ENCODE assay signal across 13 cellular contexts in genomic region chr1:158730453-158730852, GRCh38. TPM values are rescaled to one million over a fixed set of nuclear protein-coding genes. Genes with fewer than 3 reads are reported as not detected.
A peak's percentile ranks its signal among the peaks of the same experiment; 100 is the strongest.
DNase-seq lines count a peak whose midpoint lies in the region; ATAC-seq and TF ChIP-seq lines count a peak whose summit lies in the region.
"Had no signal": no experiment of that assay in that cellular context is flagged by ENCODE, and none has a peak within 500 bp of the region (broad histone marks: within the 10 kb centered on the region; RNA-seq: fewer than 3 reads in every experiment).

No MANE protein-coding gene starts in this region.

- no peak for TF ChIP-seq POLR2A in right lobe of liver (IDR thresholded peaks at IDR 0.05)

- H3K27ac ChIP-seq in KOPT-K1 (ENCODE audit: low read depth, low read length, poor library complexity, severe bottlenecking) (peak overlapping the region; percentile 14), right lobe of liver (no peak overlapping the region)
- H3K27ac ChIP-seq: BLaER1, HL-60 had no signal

- no peak for TF ChIP-seq CTCF in right lobe of liver (IDR thresholded peaks at IDR 0.05)

- WGBS in right lobe of liver (ENCODE audit: insufficient coverage, low coverage, low lambda C conversion rate, missing lambda C conversion rate): 34% methylated on average over 4 of the region's 4 CpGs

- ATAC-seq in right lobe of liver (peak; percentile 64 to 90 (median 70)), HG03460 (IDR thresholded peaks at IDR 0.05; ENCODE audit: unreplicated experiment) (no peak)

- DNase-seq in OCI-M1 (lab: John Stamatoyannopoulos, UW) (peak; percentile 38), right lobe of liver (no peak), amniotic stem cell (lab: John Stamatoyannopoulos, UW) (no peak)
- DNase-seq: 8988T, AML-193, DMS53, HFFc6, IMR-90 had no signal

- H3K36me3 ChIP-seq in KOPT-K1 (ENCODE audit: insufficient read depth, low read length) (no peaks in the 10 kb centered on the region), right lobe of liver (no peaks in the 10 kb centered on the region)
- H3K36me3 ChIP-seq: BLaER1 had no signal

- H3K27me3 ChIP-seq in right lobe of liver: no peaks in the 10 kb centered on the region
- H3K27me3 ChIP-seq: BLaER1 had no signal

- H3K4me1 ChIP-seq in right lobe of liver: peaks cover 0 to 4% (median 0%) of the 10 kb centered on the region in 4 donors
- H3K4me1 ChIP-seq: BLaER1 had no signal

- intact Hi-C loops in right lobe of liver (cut with DNase I): no loop called here

- H3K4me3 ChIP-seq in right lobe of liver: peak overlapping the region in 2 of 3 donors; percentile 12 to 22
- H3K4me3 ChIP-seq: BLaER1 had no signal

- no peaks in the 10 kb centered on the region for H3K9me3 ChIP-seq in KOPT-K1 (ENCODE audit: insufficient read depth, low read length, poor library complexity, severe bottlenecking)
- no peaks in the 10 kb centered on the region for H3K9me3 ChIP-seq in right lobe of liver
- H3K9me3 ChIP-seq: BLaER1 had no signal

RNA-seq across cellular contexts. Expression of gene OR6K3, which starts 9.9 kb away (rescaled TPM):
- total RNA-seq in right lobe of liver: not detected
- total RNA-seq: H4, HFFc6, IMR-90 had no signal

RNA-seq across cellular contexts. Expression of gene OR6K6, which starts 24.1 kb away (rescaled TPM):
- not detected for total RNA-seq in right lobe of liver
- total RNA-seq: H4, HFFc6, IMR-90 had no signal

RNA-seq across cellular contexts. Expression of gene OR6K2, which starts 30.0 kb away (rescaled TPM):
- not detected for total RNA-seq in right lobe of liver
- total RNA-seq: H4, HFFc6, IMR-90 had no signal

RNA-seq across cellular contexts. Expression of gene OR6N1, which starts 41.5 kb away (rescaled TPM):
- not detected for total RNA-seq in right lobe of liver
- total RNA-seq: H4, HFFc6, IMR-90 had no signal

RNA-seq across cellular contexts. Expression of gene SPTA1, which starts 43.9 kb away (rescaled TPM):
- 1 to 10 TPM in 2 of 6 experiments, under 1 TPM in 2, not detected in 2; 0.18 to 4.3 (median 1.0) TPM for total RNA-seq in right lobe of liver
- total RNA-seq: HFFc6, IMR-90 had no signal
